26 cellular contexts compared by ENCODE assay signal in the genomic region with DNA sequence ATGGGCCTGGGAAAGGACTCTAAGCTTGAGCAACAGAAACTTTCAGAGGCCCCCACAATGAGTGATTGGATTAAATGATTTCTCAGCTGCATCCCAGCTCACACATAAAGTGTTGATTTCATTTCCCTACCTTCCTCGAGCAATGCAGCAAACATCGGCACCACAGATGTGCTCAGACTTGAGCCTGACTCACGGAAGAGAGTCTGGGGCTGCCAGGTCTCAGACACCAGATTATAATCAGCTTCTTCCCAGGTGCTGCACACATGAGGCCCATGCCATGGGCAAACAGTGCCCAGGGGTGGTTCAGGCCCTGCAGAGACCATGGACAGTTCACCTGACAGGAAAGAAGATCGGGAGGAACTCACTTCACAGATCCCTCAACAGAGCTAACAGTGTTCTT.
"Had no signal": no experiment of that assay in that cellular context is flagged by ENCODE, and none has a peak within 500 bp of the region (broad histone marks: within the 10 kb centered on the region; RNA-seq: fewer than 3 reads in every experiment).

No MANE protein-coding gene starts in this region.

- FAIRE-seq: astrocyte had no signal

- H3K27ac ChIP-seq: cardiac muscle cell, KMS-11, SK-N-MC, VCaP had no signal

- H3K9ac ChIP-seq: KMS-11 had no signal

- ATAC-seq: activated T-cell treated with anti-CD3 and anti-CD28 coated beads, Interleukin-2, amount 50 U/mL, for 4 hours; activated T-helper 17 cell treated with anti-CD3 and anti-CD28 coated beads, Interleukin-2, amount 50 U/mL, for 72 hours; Right ventricle myocardium inferior had no signal

- DNase-seq: activated CD4-positive, alpha-beta memory T cell treated with anti-CD3 and anti-CD28 coated beads for 36 hours; activated CD4-positive, alpha-beta T cell treated with anti-CD3 and anti-CD28 coated beads, Interleukin-2, amount 10 ng/mL, durations not matched to agents 7 days and 5 days; activated CD4-positive, CD25-positive, alpha-beta regulatory T cell; activated CD8-positive, alpha-beta memory T cell treated with anti-CD3 and anti-CD28 coated beads for 24 hours; activated naive CD4-positive, alpha-beta T cell treated with anti-CD3 and anti-CD28 coated beads for 36 hours; activated T-cell treated with anti-CD3 and anti-CD28 coated beads, Interleukin-2, amount 50 U/mL, for 4 hours; amygdala; MG63; MV-4-11; NCI-H1092 treated with DMSO at 0.1 percent for 48 hours; NCI-H1417 treated with DMSO at 0.1 percent for 48 hours; NCI-H1694; NCI-H2029; NCI-H2107; NCI-H345; NCI-H510A; NCI-H526 treated with DMSO at 0.1 percent for 48 hours; NCI-H82; T-helper 1 cell had no signal

- H3K36me3 ChIP-seq: cardiac muscle cell, MG63 had no signal

- H3K27me3 ChIP-seq: MG63 had no signal

- H3K4me2 ChIP-seq: KMS-11 had no signal

- H3K4me3 ChIP-seq: cardiac muscle cell, MG63, SK-N-MC had no signal

- H3K9me3 ChIP-seq: MG63 had no signal
